Comparison of ENCODE assay signal across 1 cellular context in genomic region chr18:54948350-54948837, GRCh38.
TF ChIP-seq lines count a peak whose summit lies in the region.

No MANE protein-coding gene starts in this region.

TF ChIP-seq in HepG2, 621 proteins besides CTCF, POLR2A, EP300 and RAD21 (continued from another document and continues in another):
- TF ChIP-seq, protein P1, sequence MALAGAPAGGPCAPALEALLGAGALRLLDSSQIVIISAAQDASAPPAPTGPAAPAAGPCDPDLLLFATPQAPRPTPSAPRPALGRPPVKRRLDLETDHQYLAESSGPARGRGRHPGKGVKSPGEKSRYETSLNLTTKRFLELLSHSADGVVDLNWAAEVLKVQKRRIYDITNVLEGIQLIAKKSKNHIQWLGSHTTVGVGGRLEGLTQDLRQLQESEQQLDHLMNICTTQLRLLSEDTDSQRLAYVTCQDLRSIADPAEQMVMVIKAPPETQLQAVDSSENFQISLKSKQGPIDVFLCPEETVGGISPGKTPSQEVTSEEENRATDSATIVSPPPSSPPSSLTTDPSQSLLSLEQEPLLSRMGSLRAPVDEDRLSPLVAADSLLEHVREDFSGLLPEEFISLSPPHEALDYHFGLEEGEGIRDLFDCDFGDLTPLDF (CRISPR knock-in tag; IDR thresholded peaks at IDR 0.05), result no peak
- no peak for TF ChIP-seq NFYB (CRISPR knock-in tag; IDR thresholded peaks at IDR 0.05)
- no peak for TF ChIP-seq ZNF564 (CRISPR knock-in tag; IDR thresholded peaks at IDR 0.05)
- TF ChIP-seq ZNF850 (CRISPR knock-in tag; conservative IDR thresholded peaks at IDR 0.05), result no peak
- TF ChIP-seq NFE2L2 (IDR thresholded peaks at IDR 0.05; ENCODE audit: low read length), result no peak
- TF ChIP-seq TOPORS (CRISPR knock-in tag; IDR thresholded peaks at IDR 0.05), result no peak
- no peak for TF ChIP-seq ZNF34 (CRISPR knock-in tag; IDR thresholded peaks at IDR 0.05; ENCODE audit: borderline replicate concordance)
- TF ChIP-seq, protein P2, sequence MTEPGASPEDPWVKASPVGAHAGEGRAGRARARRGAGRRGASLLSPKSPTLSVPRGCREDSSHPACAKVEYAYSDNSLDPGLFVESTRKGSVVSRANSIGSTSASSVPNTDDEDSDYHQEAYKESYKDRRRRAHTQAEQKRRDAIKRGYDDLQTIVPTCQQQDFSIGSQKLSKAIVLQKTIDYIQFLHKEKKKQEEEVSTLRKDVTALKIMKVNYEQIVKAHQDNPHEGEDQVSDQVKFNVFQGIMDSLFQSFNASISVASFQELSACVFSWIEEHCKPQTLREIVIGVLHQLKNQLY (CRISPR knock-in tag; IDR thresholded peaks at IDR 0.05), result no peak
- TF ChIP-seq PCBP1 (IDR thresholded peaks at IDR 0.05; ENCODE audit: borderline replicate concordance, low read depth, low read length), result no peak
- TF ChIP-seq NONO (IDR thresholded peaks at IDR 0.05), result no peak
- no peak for TF ChIP-seq NONO (CRISPR knock-in tag; conservative IDR thresholded peaks at IDR 0.05)
- no peak for TF ChIP-seq TRIM24 (CRISPR knock-in tag; IDR thresholded peaks at IDR 0.05)
- no peak for TF ChIP-seq GMEB1 (CRISPR knock-in tag; IDR thresholded peaks at IDR 0.05; ENCODE audit: borderline replicate concordance)
- TF ChIP-seq ZXDC (CRISPR knock-in tag; IDR thresholded peaks at IDR 0.05), result no peak
- TF ChIP-seq ZNF30 (CRISPR knock-in tag; IDR thresholded peaks at IDR 0.05), result no peak
- TF ChIP-seq, protein P3, sequence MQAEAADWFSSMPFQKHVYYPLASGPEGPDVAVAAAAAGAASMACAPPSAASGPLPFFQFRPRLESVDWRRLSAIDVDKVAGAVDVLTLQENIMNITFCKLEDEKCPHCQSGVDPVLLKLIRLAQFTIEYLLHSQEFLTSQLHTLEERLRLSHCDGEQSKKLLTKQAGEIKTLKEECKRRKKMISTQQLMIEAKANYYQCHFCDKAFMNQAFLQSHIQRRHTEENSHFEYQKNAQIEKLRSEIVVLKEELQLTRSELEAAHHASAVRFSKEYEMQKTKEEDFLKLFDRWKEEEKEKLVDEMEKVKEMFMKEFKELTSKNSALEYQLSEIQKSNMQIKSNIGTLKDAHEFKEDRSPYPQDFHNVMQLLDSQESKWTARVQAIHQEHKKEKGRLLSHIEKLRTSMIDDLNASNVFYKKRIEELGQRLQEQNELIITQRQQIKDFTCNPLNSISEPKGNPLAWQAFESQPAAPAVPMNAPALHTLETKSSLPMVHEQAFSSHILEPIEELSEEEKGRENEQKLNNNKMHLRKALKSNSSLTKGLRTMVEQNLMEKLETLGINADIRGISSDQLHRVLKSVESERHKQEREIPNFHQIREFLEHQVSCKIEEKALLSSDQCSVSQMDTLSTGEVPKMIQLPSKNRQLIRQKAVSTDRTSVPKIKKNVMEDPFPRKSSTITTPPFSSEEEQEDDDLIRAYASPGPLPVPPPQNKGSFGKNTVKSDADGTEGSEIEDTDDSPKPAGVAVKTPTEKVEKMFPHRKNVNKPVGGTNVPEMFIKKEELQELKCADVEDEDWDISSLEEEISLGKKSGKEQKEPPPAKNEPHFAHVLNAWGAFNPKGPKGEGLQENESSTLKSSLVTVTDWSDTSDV (CRISPR knock-in tag; IDR thresholded peaks at IDR 0.05), result no peak
- TF ChIP-seq ZNF24 (IDR thresholded peaks at IDR 0.05), result 0 out of 2 replicates have a peak, but pooled peaks have one; percentile 41
- peak; percentile 68; the same call in 1 of the 2 replicates for TF ChIP-seq ELF4 (CRISPR knock-in tag; IDR thresholded peaks at IDR 0.05; ENCODE audit: borderline replicate concordance)
- no peak for TF ChIP-seq TMF1 (CRISPR knock-in tag; IDR thresholded peaks at IDR 0.05; ENCODE audit: low read depth)
- no peak for TF ChIP-seq HOXD1 (CRISPR knock-in tag; IDR thresholded peaks at IDR 0.05)
- TF ChIP-seq ZNF598 (CRISPR knock-in tag; IDR thresholded peaks at IDR 0.05; ENCODE audit: borderline replicate concordance), result no peak
- no peak for TF ChIP-seq ISX (CRISPR knock-in tag; conservative IDR thresholded peaks at IDR 0.05)
- no peak for TF ChIP-seq ZNF749 (CRISPR knock-in tag; IDR thresholded peaks at IDR 0.05; ENCODE audit: borderline replicate concordance)
- TF ChIP-seq PCBP2 (optimal IDR thresholded peaks at IDR 0.05; ENCODE audit: low read depth, low read length, poor library complexity, severe bottlenecking), result no peak
- TF ChIP-seq CCAR2 (optimal IDR thresholded peaks at IDR 0.05; ENCODE audit: low read depth, low read length), result no peak
- TF ChIP-seq, protein P4, sequence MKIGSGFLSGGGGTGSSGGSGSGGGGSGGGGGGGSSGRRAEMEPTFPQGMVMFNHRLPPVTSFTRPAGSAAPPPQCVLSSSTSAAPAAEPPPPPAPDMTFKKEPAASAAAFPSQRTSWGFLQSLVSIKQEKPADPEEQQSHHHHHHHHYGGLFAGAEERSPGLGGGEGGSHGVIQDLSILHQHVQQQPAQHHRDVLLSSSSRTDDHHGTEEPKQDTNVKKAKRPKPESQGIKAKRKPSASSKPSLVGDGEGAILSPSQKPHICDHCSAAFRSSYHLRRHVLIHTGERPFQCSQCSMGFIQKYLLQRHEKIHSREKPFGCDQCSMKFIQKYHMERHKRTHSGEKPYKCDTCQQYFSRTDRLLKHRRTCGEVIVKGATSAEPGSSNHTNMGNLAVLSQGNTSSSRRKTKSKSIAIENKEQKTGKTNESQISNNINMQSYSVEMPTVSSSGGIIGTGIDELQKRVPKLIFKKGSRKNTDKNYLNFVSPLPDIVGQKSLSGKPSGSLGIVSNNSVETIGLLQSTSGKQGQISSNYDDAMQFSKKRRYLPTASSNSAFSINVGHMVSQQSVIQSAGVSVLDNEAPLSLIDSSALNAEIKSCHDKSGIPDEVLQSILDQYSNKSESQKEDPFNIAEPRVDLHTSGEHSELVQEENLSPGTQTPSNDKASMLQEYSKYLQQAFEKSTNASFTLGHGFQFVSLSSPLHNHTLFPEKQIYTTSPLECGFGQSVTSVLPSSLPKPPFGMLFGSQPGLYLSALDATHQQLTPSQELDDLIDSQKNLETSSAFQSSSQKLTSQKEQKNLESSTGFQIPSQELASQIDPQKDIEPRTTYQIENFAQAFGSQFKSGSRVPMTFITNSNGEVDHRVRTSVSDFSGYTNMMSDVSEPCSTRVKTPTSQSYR (CRISPR knock-in tag; IDR thresholded peaks at IDR 0.05; ENCODE audit: borderline replicate concordance), result no peak; the same call in 1 of the 2 replicates
- TF ChIP-seq MXD4 (CRISPR knock-in tag; IDR thresholded peaks at IDR 0.05), result no peak
- no peak for TF ChIP-seq ZNF432 (CRISPR knock-in tag; IDR thresholded peaks at IDR 0.05; ENCODE audit: borderline replicate concordance)
- TF ChIP-seq SRY (CRISPR knock-in tag; IDR thresholded peaks at IDR 0.05), result no peak
- TF ChIP-seq, protein P5, sequence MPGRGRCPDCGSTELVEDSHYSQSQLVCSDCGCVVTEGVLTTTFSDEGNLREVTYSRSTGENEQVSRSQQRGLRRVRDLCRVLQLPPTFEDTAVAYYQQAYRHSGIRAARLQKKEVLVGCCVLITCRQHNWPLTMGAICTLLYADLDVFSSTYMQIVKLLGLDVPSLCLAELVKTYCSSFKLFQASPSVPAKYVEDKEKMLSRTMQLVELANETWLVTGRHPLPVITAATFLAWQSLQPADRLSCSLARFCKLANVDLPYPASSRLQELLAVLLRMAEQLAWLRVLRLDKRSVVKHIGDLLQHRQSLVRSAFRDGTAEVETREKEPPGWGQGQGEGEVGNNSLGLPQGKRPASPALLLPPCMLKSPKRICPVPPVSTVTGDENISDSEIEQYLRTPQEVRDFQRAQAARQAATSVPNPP (CRISPR knock-in tag; IDR thresholded peaks at IDR 0.05), result no peak
- TF ChIP-seq BCL6 (CRISPR knock-in tag; IDR thresholded peaks at IDR 0.05), result peak; percentile 98
- no peak for TF ChIP-seq TCF12 (IDR thresholded peaks at IDR 0.05)
- TF ChIP-seq TCF12 (CRISPR knock-in tag; IDR thresholded peaks at IDR 0.05), result no peak
- 0 out of 2 replicates have a peak, but pooled peaks have one; percentile 49 for TF ChIP-seq ZNF205 (CRISPR knock-in tag; IDR thresholded peaks at IDR 0.05)
- TF ChIP-seq SRSF4 (IDR thresholded peaks at IDR 0.05; ENCODE audit: low read depth, low read length, poor library complexity, severe bottlenecking), result no peak
- no peak; the same call in 1 of the 2 replicates for TF ChIP-seq ZNF292 (CRISPR knock-in tag; IDR thresholded peaks at IDR 0.05; ENCODE audit: borderline replicate concordance, low read depth)
- TF ChIP-seq ZNF782 (CRISPR knock-in tag; IDR thresholded peaks at IDR 0.05; ENCODE audit: borderline replicate concordance), result no peak
- TF ChIP-seq ZNF703 (CRISPR knock-in tag; IDR thresholded peaks at IDR 0.05; ENCODE audit: borderline replicate concordance), result no peak
- no peak for TF ChIP-seq HNRNPLL (IDR thresholded peaks at IDR 0.05; ENCODE audit: low read depth, low read length, poor library complexity, severe bottlenecking)
- TF ChIP-seq, protein P6, sequence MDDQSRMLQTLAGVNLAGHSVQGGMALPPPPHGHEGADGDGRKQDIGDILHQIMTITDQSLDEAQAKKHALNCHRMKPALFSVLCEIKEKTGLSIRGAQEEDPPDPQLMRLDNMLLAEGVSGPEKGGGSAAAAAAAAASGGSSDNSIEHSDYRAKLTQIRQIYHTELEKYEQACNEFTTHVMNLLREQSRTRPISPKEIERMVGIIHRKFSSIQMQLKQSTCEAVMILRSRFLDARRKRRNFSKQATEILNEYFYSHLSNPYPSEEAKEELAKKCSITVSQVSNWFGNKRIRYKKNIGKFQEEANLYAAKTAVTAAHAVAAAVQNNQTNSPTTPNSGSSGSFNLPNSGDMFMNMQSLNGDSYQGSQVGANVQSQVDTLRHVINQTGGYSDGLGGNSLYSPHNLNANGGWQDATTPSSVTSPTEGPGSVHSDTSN (CRISPR knock-in tag; IDR thresholded peaks at IDR 0.05; ENCODE audit: borderline replicate concordance), result no peak
- peak; percentile 91 for TF ChIP-seq IRF2 (CRISPR knock-in tag; IDR thresholded peaks at IDR 0.05)
- no peak for TF ChIP-seq ZNF20 (CRISPR knock-in tag; IDR thresholded peaks at IDR 0.05)
- TF ChIP-seq, protein P7, sequence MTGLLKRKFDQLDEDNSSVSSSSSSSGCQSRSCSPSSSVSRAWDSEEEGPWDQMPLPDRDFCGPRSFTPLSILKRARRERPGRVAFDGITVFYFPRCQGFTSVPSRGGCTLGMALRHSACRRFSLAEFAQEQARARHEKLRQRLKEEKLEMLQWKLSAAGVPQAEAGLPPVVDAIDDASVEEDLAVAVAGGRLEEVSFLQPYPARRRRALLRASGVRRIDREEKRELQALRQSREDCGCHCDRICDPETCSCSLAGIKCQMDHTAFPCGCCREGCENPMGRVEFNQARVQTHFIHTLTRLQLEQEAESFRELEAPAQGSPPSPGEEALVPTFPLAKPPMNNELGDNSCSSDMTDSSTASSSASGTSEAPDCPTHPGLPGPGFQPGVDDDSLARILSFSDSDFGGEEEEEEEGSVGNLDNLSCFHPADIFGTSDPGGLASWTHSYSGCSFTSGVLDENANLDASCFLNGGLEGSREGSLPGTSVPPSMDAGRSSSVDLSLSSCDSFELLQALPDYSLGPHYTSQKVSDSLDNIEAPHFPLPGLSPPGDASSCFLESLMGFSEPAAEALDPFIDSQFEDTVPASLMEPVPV (CRISPR knock-in tag; IDR thresholded peaks at IDR 0.05), result no peak
- TF ChIP-seq, protein P8, sequence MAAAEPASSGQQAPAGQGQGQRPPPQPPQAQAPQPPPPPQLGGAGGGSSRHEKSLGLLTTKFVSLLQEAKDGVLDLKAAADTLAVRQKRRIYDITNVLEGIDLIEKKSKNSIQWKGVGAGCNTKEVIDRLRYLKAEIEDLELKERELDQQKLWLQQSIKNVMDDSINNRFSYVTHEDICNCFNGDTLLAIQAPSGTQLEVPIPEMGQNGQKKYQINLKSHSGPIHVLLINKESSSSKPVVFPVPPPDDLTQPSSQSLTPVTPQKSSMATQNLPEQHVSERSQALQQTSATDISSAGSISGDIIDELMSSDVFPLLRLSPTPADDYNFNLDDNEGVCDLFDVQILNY (CRISPR knock-in tag; conservative IDR thresholded peaks at IDR 0.05), result no peak
- TF ChIP-seq U2AF2 (IDR thresholded peaks at IDR 0.05; ENCODE audit: low read depth, low read length), result no peak
